In the genomic region with DNA sequence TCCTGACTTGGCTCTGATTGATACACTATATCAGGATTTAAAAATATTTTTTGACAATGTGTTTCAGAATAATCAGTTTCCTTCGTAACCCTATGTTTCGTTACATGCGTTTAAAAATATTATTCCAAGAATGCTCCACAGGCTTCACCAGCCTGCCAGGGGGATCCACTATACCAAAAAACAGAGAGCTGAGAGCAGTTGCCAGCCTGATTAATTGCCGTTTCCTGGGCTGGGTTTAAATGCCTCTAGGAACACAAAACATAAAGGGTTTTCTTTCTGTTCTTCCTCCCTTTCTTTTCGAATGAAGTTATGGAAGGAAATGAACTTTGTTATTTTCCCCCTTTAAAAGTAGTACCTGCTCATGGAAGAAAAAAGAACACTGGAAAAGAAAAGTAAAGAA, we compare ENCODE assay signal across 8 cellular contexts. TPM values are rescaled to one million over a fixed set of nuclear protein-coding genes. Genes with fewer than 3 reads are reported as not detected.
DNase-seq lines count a peak whose midpoint lies in the region; ATAC-seq and TF ChIP-seq lines count a peak whose summit lies in the region.

No MANE protein-coding gene starts in this region.

- no peaks in the 10 kb centered on the region for H3K9me3 ChIP-seq in IMR-90 (ENCODE audit: control insufficient read depth, insufficient read depth, low read length)
- no peaks in the 10 kb centered on the region for H3K9me3 ChIP-seq in iPS-20b (ENCODE audit: insufficient read depth, low read depth, low read length)
- no peaks in the 10 kb centered on the region for H3K9me3 ChIP-seq in spleen

- POLR2A ChIA-PET in IMR-90 (lab: Charles Lee; ENCODE audit: unreplicated experiment) = no interaction called here
- POLR2A ChIA-PET in activated CD8-positive, alpha-beta T cell treated with anti-CD3 and anti-CD28 coated beads for 36 hours (lab: Charles Lee) = interaction anchor here (1.6 to 10.5 kb wide), 5 partner anchors 9 to 27 kb away, joined by 4 to 154 read pairs (median 30); no protein-coding TSS in a partner anchor

- no peak overlapping the region for H3K56ac ChIP-seq in IMR-90 (ENCODE audit: extremely low read depth, insufficient read depth, low read length)

- no peak overlapping the region for H3K27ac ChIP-seq in IMR-90 (ENCODE audit: insufficient read depth, low read length)
- H3K27ac ChIP-seq in iPS-20b (ENCODE audit: low read length) = no peak overlapping the region
- H3K27ac ChIP-seq in spleen = peak overlapping the region; percentile 76 to 94 (median 92)

- in situ Hi-C loops in IMR-90 (cut with MboI; ENCODE audit: low sequenced_read_pairs) = no loop called here

- dilution Hi-C loops in IMR-90 (cut with HindIII; ENCODE audit: low sequenced_read_pairs, unreplicated experiment) = no loop called here

- H3K79me1 ChIP-seq in IMR-90 (ENCODE audit: low read depth in 1 of 2, low read length in 2 of 2) = peaks cover 36 to 87% of the 10 kb centered on the region in 2 experiments

- H3K4me1 ChIP-seq in IMR-90 (ENCODE audit: control insufficient read depth, insufficient read depth, low read length) (peaks cover 38% of the 10 kb centered on the region), iPS-20b (ENCODE audit: insufficient read depth, low read length) (peaks cover 16% of the 10 kb centered on the region; the same call in 1 of the 2 replicates), spleen (peaks cover 55 to 92% (median 82%) of the 10 kb centered on the region in 6 donors)

- TF ChIP-seq CTCF in IMR-90 (conservative IDR thresholded peaks at IDR 0.05; ENCODE audit: low read depth, low read length) (no peak), spleen (IDR thresholded peaks at IDR 0.05 in 8 of 11, conservative IDR thresholded peaks at IDR 0.05 in 3 of 11) (no peak)
- TF ChIP-seq CTCF in activated CD8-positive, alpha-beta T cell treated with anti-CD3 and anti-CD28 coated beads for 36 hours (IDR thresholded peaks at IDR 0.05) = no peak

- H4K8ac ChIP-seq in IMR-90 (ENCODE audit: low read depth in 2 of 2, low read length in 2 of 2) = no peak overlapping the region

- peaks cover 9% of the 10 kb centered on the region for H4K20me1 ChIP-seq in IMR-90 (ENCODE audit: insufficient read depth, low read length)

- H3K4me2 ChIP-seq in IMR-90 (ENCODE audit: low read depth, low read length) = no peak overlapping the region

- H3K4me1 Mint-ChIP-seq in activated CD8-positive, alpha-beta T cell treated with anti-CD3 and anti-CD28 coated beads for 36 hours (ENCODE audit: low read depth) = peaks cover 43% of the 10 kb centered on the region

- H2BK120ac ChIP-seq in IMR-90 (ENCODE audit: low read depth, low read length) = peak overlapping the region; percentile 51; the same call in 1 of the 2 replicates

- no TSS peak for BruUV-seq in IMR-90 (replicated peaks; lab: Mats Ljungman, UMichigan)

- no peak for TF ChIP-seq RAD21 in IMR-90 (IDR thresholded peaks at IDR 0.05; ENCODE audit: low read length)

- H3K36me3 Mint-ChIP-seq in activated CD8-positive, alpha-beta T cell treated with anti-CD3 and anti-CD28 coated beads for 36 hours (ENCODE audit: low read depth) = no peaks in the 10 kb centered on the region

- H3K4me3 Mint-ChIP-seq in activated CD8-positive, alpha-beta T cell treated with anti-CD3 and anti-CD28 coated beads for 36 hours = peak overlapping the region; percentile 73

- no peak overlapping the region for H3K14ac ChIP-seq in IMR-90 (replicated peaks; ENCODE audit: low read depth, low read length)

- no peaks in the 10 kb centered on the region for H3K27me3 ChIP-seq in IMR-90 (ENCODE audit: control insufficient read depth, insufficient read depth, low read length)
- no peaks in the 10 kb centered on the region for H3K27me3 ChIP-seq in iPS-20b (ENCODE audit: insufficient read depth, low read length)
- H3K27me3 ChIP-seq in spleen (replicated peaks in 1 of 7) = no peaks in the 10 kb centered on the region

- no peak overlapping the region for H2BK20ac ChIP-seq in IMR-90 (ENCODE audit: low read depth, low read length)

- CTCF ChIA-PET in IMR-90 (lab: Yijun Ruan, JAX) = no interaction called here
- CTCF ChIA-PET in activated CD8-positive, alpha-beta T cell treated with anti-CD3 and anti-CD28 coated beads for 36 hours (lab: Charles Lee) = interaction anchor here (1.0 to 9.1 kb wide), 7 partner anchors 10 to 69 kb away, joined by 3 to 142 read pairs (median 3); no protein-coding TSS in a partner anchor

- H2BK5ac ChIP-seq in IMR-90 (ENCODE audit: low read depth, low read length, poor library complexity, severe bottlenecking) = no peak overlapping the region

- no peak overlapping the region for H3K18ac ChIP-seq in IMR-90 (ENCODE audit: low read depth, low read length)

- H3K4me3 ChIP-seq in IMR-90 (ENCODE audit: insufficient read depth, low read depth, low read length) (no peak overlapping the region), iPS-20b (ENCODE audit: low read length) (no peak overlapping the region), spleen (peak overlapping the region in 6 of 8 donors; percentile 0 to 68 (median 40))

- H3K36me3 ChIP-seq in IMR-90 (ENCODE audit: control insufficient read depth, insufficient read depth, low read length) (peaks cover 2% of the 10 kb centered on the region; the same call in 1 of the 2 replicates), iPS-20b (ENCODE audit: insufficient read depth, low read depth, low read length) (no peaks in the 10 kb centered on the region), spleen (no peaks in the 10 kb centered on the region)

- ATAC-seq in IMR-90 (ENCODE audit: low read depth) (no peak), GM19463 (IDR thresholded peaks at IDR 0.05; ENCODE audit: unreplicated experiment) (no peak)
- no peak for ATAC-seq in activated CD8-positive, alpha-beta T cell treated with anti-CD3 and anti-CD28 coated beads for 36 hours

- 100% methylated on average over 2 of the region's 5 CpGs; no CpG with 5 or more reads in 1 of the 2 experiments for WGBS in IMR-90 (ENCODE audit: extremely low coverage in 2 of 2, insufficient read length in 1 of 2), 2 experiments
- 27 to 38% (median 33%) methylated on average over 5 of the region's 5 CpGs for WGBS in spleen, 5 donors

- peaks cover 27% of the 10 kb centered on the region for H3K9me1 ChIP-seq in IMR-90 (ENCODE audit: insufficient read depth, low read length)

- H4K5ac ChIP-seq in IMR-90 (ENCODE audit: low read depth, low read length) = no peak overlapping the region

- H2AFZ ChIP-seq in IMR-90 (replicated peaks; ENCODE audit: low read length, poor library complexity) = no peak overlapping the region

- H2BK15ac ChIP-seq in IMR-90 (ENCODE audit: low read depth, low read length) = 0 out of 3 replicates have a peak overlapping the region, but pooled peaks have one; percentile 9

- DNase-seq in IMR-90 (no peak), spleen (no peak), LoVo (ENCODE audit: low spot score) (no peak), NCI-H146 treated with DMSO at 0.1 percent for 48 hours (lab: John Stamatoyannopoulos, UW; ENCODE audit: unreplicated experiment) (no peak), erythroblast (lab: John Stamatoyannopoulos, UW) (no peak)
- DNase-seq in activated CD8-positive, alpha-beta T cell treated with anti-CD3 and anti-CD28 coated beads for 36 hours = no peak

- H3K4ac ChIP-seq in IMR-90 (ENCODE audit: low read depth, low read length) = peak overlapping the region; percentile 33; the same call in 1 of the 2 replicates

- intact Hi-C loops in IMR-90 (cut with micrococcal nuclease) = loop anchor here (10.0 kb wide), 1 partner anchor 609 kb away; a partner anchor contains a TSS
- intact Hi-C loops in activated CD8-positive, alpha-beta T cell treated with anti-CD3 and anti-CD28 coated beads for 36 hours (cut with micrococcal nuclease) = no loop called here
- intact Hi-C loops in spleen (cut with DNase I; ENCODE audit: low total_unique reads) = no loop called here

- H3K27ac Mint-ChIP-seq in activated CD8-positive, alpha-beta T cell treated with anti-CD3 and anti-CD28 coated beads for 36 hours = peak overlapping the region; percentile 93

- no peaks in the 10 kb centered on the region for H3K27me3 Mint-ChIP-seq in activated CD8-positive, alpha-beta T cell treated with anti-CD3 and anti-CD28 coated beads for 36 hours

- no peak for TF ChIP-seq POLR2A in IMR-90 (IDR thresholded peaks at IDR 0.05; ENCODE audit: low read depth, low read length)
- TF ChIP-seq POLR2A in spleen (IDR thresholded peaks at IDR 0.05) = no peak
- no peak for TF ChIP-seq POLR2A in erythroblast (IDR thresholded peaks at IDR 0.05; ENCODE audit: low read length)

- H3K23ac ChIP-seq in IMR-90 (ENCODE audit: low read depth, low read length) = no peak overlapping the region

- H3K9ac ChIP-seq in IMR-90 (ENCODE audit: low read depth, low read length) = no peak overlapping the region
- peak overlapping the region; percentile 69; the same call in 1 of the 2 replicates for H3K9ac ChIP-seq in iPS-20b (ENCODE audit: low read depth, low read length)

- H4K91ac ChIP-seq in IMR-90 (ENCODE audit: insufficient read depth, low read depth, low read length) = no peak overlapping the region

- H3K9me3 Mint-ChIP-seq in activated CD8-positive, alpha-beta T cell treated with anti-CD3 and anti-CD28 coated beads for 36 hours = no peaks in the 10 kb centered on the region

- H2AK5ac ChIP-seq in IMR-90 (ENCODE audit: low read depth, low read length) = no peak overlapping the region

- H2AK9ac ChIP-seq in IMR-90 (replicated peaks; ENCODE audit: low read depth, low read length, poor library complexity) = no peak overlapping the region

TF ChIP-seq in IMR-90, 13 proteins besides CTCF, POLR2A, EP300 and RAD21 (continues in another document):
- TF ChIP-seq FOS (IDR thresholded peaks at IDR 0.05; ENCODE audit: low read depth, low read length) (no peak), BHLHE40 (IDR thresholded peaks at IDR 0.05; ENCODE audit: low read depth, low read length) (no peak), SMC3 (IDR thresholded peaks at IDR 0.05; ENCODE audit: low read depth, low read length) (no peak), MAFK (IDR thresholded peaks at IDR 0.05; ENCODE audit: low read depth, low read length) (no peak), CHD1 (IDR thresholded peaks at IDR 0.05; ENCODE audit: low read depth, low read length) (no peak), NFE2L2 (IDR thresholded peaks at IDR 0.05; ENCODE audit: low read depth, low read length) (no peak)
- TF ChIP-seq, protein P1, sequence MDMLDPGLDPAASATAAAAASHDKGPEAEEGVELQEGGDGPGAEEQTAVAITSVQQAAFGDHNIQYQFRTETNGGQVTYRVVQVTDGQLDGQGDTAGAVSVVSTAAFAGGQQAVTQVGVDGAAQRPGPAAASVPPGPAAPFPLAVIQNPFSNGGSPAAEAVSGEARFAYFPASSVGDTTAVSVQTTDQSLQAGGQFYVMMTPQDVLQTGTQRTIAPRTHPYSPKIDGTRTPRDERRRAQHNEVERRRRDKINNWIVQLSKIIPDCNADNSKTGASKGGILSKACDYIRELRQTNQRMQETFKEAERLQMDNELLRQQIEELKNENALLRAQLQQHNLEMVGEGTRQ (IDR thresholded peaks at IDR 0.05; ENCODE audit: low read depth, low read length) = no peak

RNA-seq across cellular contexts. Expression of a gene that starts 47.9 kb away (rescaled TPM):
- total RNA-seq in IMR-90 (2012; rRNA removed) = 52.2 and 63.0 TPM in 2 replicates
- 47.4 and 54.4 TPM in 2 replicates for polyA plus RNA-seq in IMR-90 (2012; rRNA removed)
- 22.4 and 32.2 TPM in 2 replicates for polyA plus RNA-seq in IMR-90 (2012; cell fraction: cytosol; rRNA removed)
- polyA plus RNA-seq in IMR-90 (2012; cell fraction: nucleus; rRNA removed; ENCODE audit: low replicate concordance) = 26.6 and 80.9 TPM in 2 replicates
- 100 to 1,000 TPM; 264 to 281 TPM for total RNA-seq in activated CD8-positive, alpha-beta T cell treated with anti-CD3 and anti-CD28 coated beads for 36 hours
- total RNA-seq in spleen = 100 to 1,000 TPM; 110 to 164 (median 144) TPM
- 10 to 100 TPM; 40.4 to 46.3 (median 44.4) TPM for polyA plus RNA-seq in spleen

Comparison
In these comparisons a context has a peak if more than half of its experiments do, and no peak if none do; other contexts are left out.
1. H3K27ac ChIP-seq: peak in spleen (8 of 8); none in IMR-90 (single experiment) and iPS-20b (single experiment).
2. H3K4me3 ChIP-seq: peak in spleen (6 of 8); none in IMR-90 (single experiment) and iPS-20b (single experiment).